In genomic region chr15:91032919-91033803, GRCh38 we compare ENCODE assay signal across 8 cellular contexts. TPM values are rescaled to one million over a fixed set of nuclear protein-coding genes. Genes with fewer than 3 reads are reported as not detected.
DNase-seq lines count a peak whose midpoint lies in the region; ATAC-seq and TF ChIP-seq lines count a peak whose summit lies in the region.

No MANE protein-coding gene starts in this region.

- TF ChIP-seq CTCF in activated CD8-positive, alpha-beta T cell treated with anti-CD3 and anti-CD28 coated beads for 36 hours (IDR thresholded peaks at IDR 0.05) = peak; percentile 61
- TF ChIP-seq CTCF in epithelial cell of proximal tubule (conservative IDR thresholded peaks at IDR 0.05; ENCODE audit: low read depth, low read length) (peak; percentile 74), nephron (IDR thresholded peaks at IDR 0.05; ENCODE audit: unreplicated experiment in 3 of 3) (peak; percentile 44 to 57 (median 48))

- DNase-seq in AG20443 (ENCODE audit: low spot score) = peak; percentile 32
- DNase-seq in NCI-H2196 (lab: John Stamatoyannopoulos, UW; ENCODE audit: unreplicated experiment) = peak; percentile 79
- DNase-seq in activated CD8-positive, alpha-beta T cell treated with anti-CD3 and anti-CD28 coated beads for 36 hours = peak; percentile 76
- no peak for DNase-seq in epithelial cell of proximal tubule (ENCODE audit: low read depth)

- intact Hi-C loops in activated CD8-positive, alpha-beta T cell treated with anti-CD3 and anti-CD28 coated beads for 36 hours (cut with micrococcal nuclease) = no loop called here

- ATAC-seq in GM21526 (IDR thresholded peaks at IDR 0.05; ENCODE audit: low FRiP score, unreplicated experiment) = peak; percentile 55
- ATAC-seq in activated CD8-positive, alpha-beta T cell treated with anti-CD3 and anti-CD28 coated beads for 36 hours = peak; percentile 89
- no peak for ATAC-seq in HG03135 (IDR thresholded peaks at IDR 0.05; ENCODE audit: unreplicated experiment)
- ATAC-seq in HG02970 (IDR thresholded peaks at IDR 0.05; ENCODE audit: low FRiP score, unreplicated experiment) = no peak

- POLR2A ChIA-PET in activated CD8-positive, alpha-beta T cell treated with anti-CD3 and anti-CD28 coated beads for 36 hours (lab: Charles Lee) = interaction anchor here (1.1 to 1.4 kb wide), 2 partner anchors 10 to 77 kb away, joined by 4 read pairs; no protein-coding TSS in a partner anchor

- CTCF ChIA-PET in activated CD8-positive, alpha-beta T cell treated with anti-CD3 and anti-CD28 coated beads for 36 hours (lab: Charles Lee) = interaction anchor here (0.8 to 3.9 kb wide), 19 partner anchors 9 to 239 kb away, joined by 3 to 30 read pairs (median 5); partner anchors contain the start of genes SV2B, UNC45A and VPS33B

- H3K27ac Mint-ChIP-seq in activated CD8-positive, alpha-beta T cell treated with anti-CD3 and anti-CD28 coated beads for 36 hours = no peak overlapping the region
- no peak overlapping the region for H3K27ac Mint-ChIP-seq in nephron

- no peak overlapping the region for H3K4me3 Mint-ChIP-seq in activated CD8-positive, alpha-beta T cell treated with anti-CD3 and anti-CD28 coated beads for 36 hours
- H3K4me3 Mint-ChIP-seq in nephron = no peak overlapping the region

- no peaks in the 10 kb centered on the region for H3K27me3 Mint-ChIP-seq in activated CD8-positive, alpha-beta T cell treated with anti-CD3 and anti-CD28 coated beads for 36 hours
- H3K27me3 Mint-ChIP-seq in nephron (ENCODE audit: low read depth) = peaks cover 24% of the 10 kb centered on the region

- H3K9me3 Mint-ChIP-seq in activated CD8-positive, alpha-beta T cell treated with anti-CD3 and anti-CD28 coated beads for 36 hours = no peaks in the 10 kb centered on the region
- H3K9me3 Mint-ChIP-seq in nephron = no peaks in the 10 kb centered on the region

- H3K36me3 Mint-ChIP-seq in activated CD8-positive, alpha-beta T cell treated with anti-CD3 and anti-CD28 coated beads for 36 hours (ENCODE audit: low read depth) = no peaks in the 10 kb centered on the region
- no peaks in the 10 kb centered on the region for H3K36me3 Mint-ChIP-seq in nephron (ENCODE audit: low read depth)

- no peaks in the 10 kb centered on the region for H3K4me1 Mint-ChIP-seq in activated CD8-positive, alpha-beta T cell treated with anti-CD3 and anti-CD28 coated beads for 36 hours (ENCODE audit: low read depth)
- H3K4me1 Mint-ChIP-seq in nephron = no peaks in the 10 kb centered on the region

- H3K4me3 ChIP-seq in epithelial cell of proximal tubule (ENCODE audit: low read depth, low read length) = no peak overlapping the region

RNA-seq across cellular contexts. Expression of gene VPS33B, which starts 10.8 kb away (rescaled TPM):
- total RNA-seq in activated CD8-positive, alpha-beta T cell treated with anti-CD3 and anti-CD28 coated beads for 36 hours = 10 to 100 TPM; 22.2 to 22.9 TPM
- total RNA-seq in epithelial cell of proximal tubule = 16.0 and 17.3 TPM in 2 replicates

RNA-seq across cellular contexts. Expression of gene PRC1, which starts 38.8 kb away (rescaled TPM):
- total RNA-seq in activated CD8-positive, alpha-beta T cell treated with anti-CD3 and anti-CD28 coated beads for 36 hours = 10 to 100 TPM; 83.1 to 96.9 TPM
- total RNA-seq in epithelial cell of proximal tubule = 224 and 251 TPM in 2 replicates

Comparison
In these comparisons a context has a peak if more than half of its experiments do, and no peak if none do; other contexts are left out.
1. ATAC-seq: peak in GM21526 (single experiment) and activated CD8-positive, alpha-beta T cell treated with anti-CD3 and anti-CD28 coated beads for 36 hours (single experiment); none in HG03135 (single experiment) and HG02970 (single experiment).
2. Peak in every context shown above with its lines, with median percentiles within 50 percentile points of each other: CTCF ChIP-seq.